ENCODE assay signal across 8 cellular contexts in genomic region chr11:36265793-36266628, GRCh38. TPM values are rescaled to one million over a fixed set of nuclear protein-coding genes. Genes with fewer than 3 reads are reported as not detected.
DNase-seq lines count a peak whose midpoint lies in the region; ATAC-seq lines count a peak whose summit lies in the region.

No MANE protein-coding gene starts in this region.

- H3K36me3 Mint-ChIP-seq in activated CD4-positive, alpha-beta T cell treated with anti-CD3 and anti-CD28 coated beads, Interleukin-2, amount 10 ng/mL, durations not matched to agents 7 days and 5 days (ENCODE audit: low read depth), result no peaks in the 10 kb centered on the region

- H4K8ac ChIP-seq in mesendoderm (ENCODE audit: low read depth, low read length), result no peak overlapping the region

- no peak overlapping the region for H3K27ac Mint-ChIP-seq in activated CD4-positive, alpha-beta T cell treated with anti-CD3 and anti-CD28 coated beads, Interleukin-2, amount 10 ng/mL, durations not matched to agents 7 days and 5 days

- H3K27me3 ChIP-seq in mesendoderm (ENCODE audit: insufficient read depth, low read length, poor library complexity), result no peaks in the 10 kb centered on the region

- WGBS in mesendoderm (ENCODE audit: extremely low coverage, insufficient coverage, low lambda C conversion rate), result no CpG with 5 or more reads among the region's 13 CpGs

- H3K9me3 Mint-ChIP-seq in activated CD4-positive, alpha-beta T cell treated with anti-CD3 and anti-CD28 coated beads, Interleukin-2, amount 10 ng/mL, durations not matched to agents 7 days and 5 days, result no peaks in the 10 kb centered on the region

- H3K4me3 Mint-ChIP-seq in activated CD4-positive, alpha-beta T cell treated with anti-CD3 and anti-CD28 coated beads, Interleukin-2, amount 10 ng/mL, durations not matched to agents 7 days and 5 days, result no peak overlapping the region

- no peaks in the 10 kb centered on the region for H3K27me3 Mint-ChIP-seq in activated CD4-positive, alpha-beta T cell treated with anti-CD3 and anti-CD28 coated beads, Interleukin-2, amount 10 ng/mL, durations not matched to agents 7 days and 5 days

- H3K56ac ChIP-seq in mesendoderm (ENCODE audit: low read length), result no peak overlapping the region

- no peaks in the 10 kb centered on the region for H3K4me1 ChIP-seq in mesendoderm (ENCODE audit: control insufficient read depth, low read depth, low read length)

- peak overlapping the region; percentile 60 for H3K4ac ChIP-seq in mesendoderm (ENCODE audit: low read depth, low read length)

- DNase-seq in NOMO-1 (lab: John Stamatoyannopoulos, UW; ENCODE audit: unreplicated experiment in 2 of 2), result peak; percentile 26 to 28
- DNase-seq in NOMO-1 treated with dmso at 0.1 percent for 144 hours (lab: John Stamatoyannopoulos, UW; ENCODE audit: unreplicated experiment), result no peak
- peak; percentile 88 for DNase-seq in NCI-H2171 treated with DMSO at 0.1 percent for 48 hours (lab: John Stamatoyannopoulos, UW)
- peak; percentile 55 for DNase-seq in activated CD4-positive, alpha-beta T cell treated with anti-CD3 and anti-CD28 coated beads, Interleukin-2, amount 10 ng/mL, durations not matched to agents 7 days and 5 days
- DNase-seq in effector CD4-positive, alpha-beta T cell, result peak; percentile 37
- DNase-seq in mesendoderm, result peak; percentile 72
- peak in 5 of 6 experiments; percentile 9 to 45 (median 32) for DNase-seq in stimulated activated naive CD4-positive, alpha-beta T cell (lab: John Stamatoyannopoulos, UW)

- CTCF ChIA-PET in activated CD4-positive, alpha-beta T cell treated with anti-CD3 and anti-CD28 coated beads, Interleukin-2, amount 10 ng/mL, durations not matched to agents 7 days and 5 days (lab: Charles Lee), result interaction anchor here (0.6 to 2.3 kb wide), 8 partner anchors 8 to 650 kb away, joined by 3 to 6 read pairs (median 3); partner anchors contain the start of gene FJX1

- H4K5ac ChIP-seq in mesendoderm (ENCODE audit: low read length), result no peak overlapping the region

- no peak overlapping the region for H3K9ac ChIP-seq in mesendoderm (ENCODE audit: low read length)

- POLR2A ChIA-PET in activated CD4-positive, alpha-beta T cell treated with anti-CD3 and anti-CD28 coated beads, Interleukin-2, amount 10 ng/mL, durations not matched to agents 7 days and 5 days (lab: Charles Lee), result no interaction called here

- no peaks in the 10 kb centered on the region for H3K79me1 ChIP-seq in mesendoderm (ENCODE audit: low read length)

- no peak overlapping the region for H2BK5ac ChIP-seq in mesendoderm (ENCODE audit: low read length)

- H3K4me1 Mint-ChIP-seq in activated CD4-positive, alpha-beta T cell treated with anti-CD3 and anti-CD28 coated beads, Interleukin-2, amount 10 ng/mL, durations not matched to agents 7 days and 5 days, result no peaks in the 10 kb centered on the region

- H2AK5ac ChIP-seq in mesendoderm (ENCODE audit: low read length), result no peak overlapping the region

- H3K18ac ChIP-seq in mesendoderm (ENCODE audit: low read length), result peak overlapping the region; percentile 22

- no peak overlapping the region for H3K27ac ChIP-seq in mesendoderm (ENCODE audit: low read depth, low read length)

- no peak overlapping the region for H3K4me3 ChIP-seq in mesendoderm (ENCODE audit: low read length)

- no peak overlapping the region for H3K4me2 ChIP-seq in mesendoderm (ENCODE audit: low read length)

- H2BK15ac ChIP-seq in mesendoderm (replicated peaks; ENCODE audit: low read depth), result no peak overlapping the region

- H3K36me3 ChIP-seq in mesendoderm (ENCODE audit: control insufficient read depth, insufficient read depth, low read length), result no peaks in the 10 kb centered on the region

- no peak overlapping the region for H3K23ac ChIP-seq in mesendoderm (ENCODE audit: low read length)

- H2BK120ac ChIP-seq in mesendoderm (ENCODE audit: low read depth, low read length), result no peak overlapping the region

- peak; percentile 66 for ATAC-seq in HG02938 (IDR thresholded peaks at IDR 0.05; ENCODE audit: unreplicated experiment)

- no peaks in the 10 kb centered on the region for H3K79me2 ChIP-seq in mesendoderm (ENCODE audit: control insufficient read depth, insufficient read depth, low read length)

RNA-seq across cellular contexts. Expression of gene COMMD9, which starts 23.2 kb away (rescaled TPM):
- total RNA-seq in activated CD4-positive, alpha-beta T cell treated with anti-CD3 and anti-CD28 coated beads, Interleukin-2, amount 10 ng/mL, durations not matched to agents 7 days and 5 days, result 10 to 100 TPM; 47.1 to 52.8 TPM
- polyA plus RNA-seq in mesendoderm (2013, experiment 1 of 2), result 45.4 TPM
- polyA plus RNA-seq in mesendoderm (2013, experiment 2 of 2), result 39.6 TPM

RNA-seq across cellular contexts. Expression of gene PRR5L, which starts 30.1 kb away (rescaled TPM):
- total RNA-seq in activated CD4-positive, alpha-beta T cell treated with anti-CD3 and anti-CD28 coated beads, Interleukin-2, amount 10 ng/mL, durations not matched to agents 7 days and 5 days, result 1 to 10 TPM; 6.9 to 7.3 TPM
- 3.8 TPM for polyA plus RNA-seq in mesendoderm (2013, experiment 1 of 2)
- polyA plus RNA-seq in mesendoderm (2013, experiment 2 of 2), result 3.4 TPM
